7 cellular contexts compared by ENCODE assay signal in the genomic region with DNA sequence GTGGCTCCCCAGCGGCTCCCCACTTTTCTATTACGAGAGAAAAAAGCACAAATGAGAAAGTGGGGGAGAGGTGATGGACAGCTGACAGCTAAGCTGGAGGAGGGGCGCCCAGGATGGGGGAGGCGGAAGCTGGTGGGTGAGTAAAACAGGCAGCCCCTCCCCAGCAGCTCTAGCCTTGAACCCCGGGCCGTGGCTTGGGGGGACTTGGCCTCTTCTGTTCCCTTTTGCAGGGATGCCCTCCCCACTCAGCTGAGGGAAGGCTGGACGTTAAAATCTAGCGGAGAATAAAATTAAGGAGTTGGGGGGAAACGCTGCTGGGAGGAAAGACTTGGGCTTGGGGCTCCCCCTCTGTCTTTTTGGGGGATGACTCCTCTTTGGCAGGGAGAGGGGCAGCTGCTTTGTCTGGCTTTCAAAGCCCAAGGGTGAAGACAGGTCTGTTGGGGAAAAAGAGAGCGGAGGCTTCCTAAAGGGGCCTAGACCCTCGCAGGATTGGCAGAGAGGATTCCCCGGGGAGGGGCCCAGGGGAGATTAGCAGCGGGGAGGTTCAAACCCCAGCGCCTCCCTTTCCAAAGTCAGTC. TPM values are rescaled to one million over a fixed set of nuclear protein-coding genes. Genes with fewer than 3 reads are reported as not detected.
DNase-seq lines count a peak whose midpoint lies in the region; ATAC-seq and TF ChIP-seq lines count a peak whose summit lies in the region.
"Had no signal": no experiment of that assay in that cellular context is flagged by ENCODE, and none has a peak within 500 bp of the region (broad histone marks: within the 10 kb centered on the region; RNA-seq: fewer than 3 reads in every experiment).

No MANE protein-coding gene starts in this region.

- no peaks in the 10 kb centered on the region for H3K36me3 ChIP-seq in ovary

- TF ChIP-seq CTCF in GM12873 (IDR thresholded peaks at IDR 0.05; ENCODE audit: insufficient read depth, low read depth, low read length, missing control alignments) = peak; percentile 41
- TF ChIP-seq CTCF in ovary (IDR thresholded peaks at IDR 0.05) = no peak

- peaks cover 26% of the 10 kb centered on the region for H3K36me3 Mint-ChIP-seq in central memory CD8-positive, alpha-beta T cell (ENCODE audit: insufficient read depth)

- 7 to 10% (median 9%) methylated on average over 14 of the region's 14 CpGs for WGBS in ovary, 3 donors

- peaks cover 5% of the 10 kb centered on the region for H3K4me1 ChIP-seq in ovary (ENCODE audit: insufficient read depth)

- TF ChIP-seq POLR2A in ovary (IDR thresholded peaks at IDR 0.05) = no peak

- H3K27me3 ChIP-seq in ovary = no peaks in the 10 kb centered on the region

- intact Hi-C loops in ovary (cut with DNase I) = no loop called here

- H3K27ac ChIP-seq in ovary = peak overlapping the region; percentile 81 to 94

- no peaks in the 10 kb centered on the region for H3K27me3 Mint-ChIP-seq in central memory CD8-positive, alpha-beta T cell

- no peak for DNase-seq in central memory CD8-positive, alpha-beta T cell (ENCODE audit: low spot score in 2 of 2)
- DNase-seq in ovary = peak in 2 of 5 donors; percentile 41 to 62
- no peak for DNase-seq in mesenteric fat pad (ENCODE audit: low spot score)

- H3K27ac Mint-ChIP-seq in central memory CD8-positive, alpha-beta T cell (ENCODE audit: low read depth) = peak overlapping the region; percentile 95

- peaks cover 17% of the 10 kb centered on the region for H3K4me1 Mint-ChIP-seq in central memory CD8-positive, alpha-beta T cell

- peak overlapping the region; percentile 85 for H3K4me3 ChIP-seq in ovary

- no peak for TF ChIP-seq EP300 in ovary (IDR thresholded peaks at IDR 0.05)

- H3K9me3 Mint-ChIP-seq in central memory CD8-positive, alpha-beta T cell = no peaks in the 10 kb centered on the region

- ATAC-seq in HG03565 (IDR thresholded peaks at IDR 0.05; ENCODE audit: unreplicated experiment) (peak; percentile 8), GM21360 (IDR thresholded peaks at IDR 0.05; ENCODE audit: unreplicated experiment) (no peak)
- ATAC-seq in central memory CD8-positive, alpha-beta T cell (replicated peaks; ENCODE audit: extremely low read depth, poor library complexity, severe bottlenecking) = no peak

- no peaks in the 10 kb centered on the region for H3K9me3 ChIP-seq in ovary

- peak overlapping the region; percentile 97 for H3K4me3 Mint-ChIP-seq in central memory CD8-positive, alpha-beta T cell

RNA-seq across cellular contexts. Expression of gene SAMD1, which starts 1.4 kb away (rescaled TPM):
- total RNA-seq in ovary (10 to 100 TPM; 13.6 to 68.3 (median 41.0) TPM), mesenteric fat pad (32.3 TPM)
- polyA plus RNA-seq in ovary = 10 to 100 TPM; 10.5 to 23.6 TPM

RNA-seq across cellular contexts. Expression of gene C19orf67, which starts 6.4 kb away (rescaled TPM):
- not detected for total RNA-seq in ovary
- under 1 TPM in 1 of 2 donors, not detected in 1; 0.08 TPM for polyA plus RNA-seq in ovary
- total RNA-seq in mesenteric fat pad = not detected
- total RNA-seq: subcutaneous adipose tissue had no signal

RNA-seq across cellular contexts. Expression of gene MISP3, which starts 19.4 kb away (rescaled TPM):
- total RNA-seq in ovary = 10 to 100 TPM in 1 of 7 donors, 1 to 10 TPM in 1, under 1 TPM in 5; 0.28 to 13.9 (median 0.53) TPM
- 1 to 10 TPM in 1 of 2 donors, under 1 TPM in 1; 0.80 to 1.3 TPM for polyA plus RNA-seq in ovary
- total RNA-seq in mesenteric fat pad = 1.7 TPM

RNA-seq across cellular contexts. Expression of gene PRKACA, which starts 25.6 kb away (rescaled TPM):
- 100 to 1,000 TPM in 5 of 7 donors, 10 to 100 TPM in 2; 33.3 to 280 (median 201) TPM for total RNA-seq in ovary
- 100 to 1,000 TPM; 104 to 207 TPM for polyA plus RNA-seq in ovary
- total RNA-seq in mesenteric fat pad = 160 TPM

RNA-seq across cellular contexts. Expression of gene PALM3, which starts 30.1 kb away (rescaled TPM):
- 1 to 10 TPM in 1 of 7 donors, under 1 TPM in 4, not detected in 2; 0.17 to 2.6 (median 0.48) TPM for total RNA-seq in ovary
- polyA plus RNA-seq in ovary = under 1 TPM; 0.20 to 0.33 TPM
- not detected for total RNA-seq in mesenteric fat pad
- total RNA-seq: subcutaneous adipose tissue had no signal
